Comparison of ENCODE assay signal across 7 cellular contexts in genomic region chr17:43906951-43907424, GRCh38. TPM values are rescaled to one million over a fixed set of nuclear protein-coding genes. Genes with fewer than 3 reads are reported as not detected.
DNase-seq lines count a peak whose midpoint lies in the region; ATAC-seq and TF ChIP-seq lines count a peak whose summit lies in the region.

No MANE protein-coding gene starts in this region.

- ATAC-seq in body of pancreas (peak; percentile 8), HG03439 (IDR thresholded peaks at IDR 0.05; ENCODE audit: unreplicated experiment) (no peak), HG03342 (IDR thresholded peaks at IDR 0.05; ENCODE audit: unreplicated experiment) (no peak)

- peak overlapping the region; percentile 48 for H3K4me3 ChIP-seq in LNCaP clone FGC (ENCODE audit: low read depth, low read length)
- H3K4me3 ChIP-seq in body of pancreas, result peak overlapping the region; percentile 35 to 53
- peak overlapping the region; percentile 55 for H3K4me3 ChIP-seq in kidney epithelial cell (ENCODE audit: low read depth, low read length)
- H3K4me3 ChIP-seq in subcutaneous abdominal adipose tissue (ENCODE audit: low read depth in 1 of 5, low read length in 5 of 5), result peak overlapping the region in 4 of 5 donors; percentile 48 to 69 (median 68)

- H3K36me3 ChIP-seq in body of pancreas (replicated peaks in 1 of 2; ENCODE audit: insufficient read depth in 1 of 2, low read depth in 2 of 2) (no peaks in the 10 kb centered on the region), kidney epithelial cell (ENCODE audit: control insufficient read depth, insufficient read depth, low read length) (no peaks in the 10 kb centered on the region), subcutaneous abdominal adipose tissue (ENCODE audit: control insufficient read depth in 5 of 5, insufficient read depth in 5 of 5, low read length in 5 of 5) (no peaks in the 10 kb centered on the region)

- H3K27ac ChIP-seq in body of pancreas (peak overlapping the region in 3 of 4 donors; percentile 33 to 51 (median 39)), subcutaneous abdominal adipose tissue (ENCODE audit: low read depth, low read length) (peak overlapping the region; percentile 37)

- H3K27me3 ChIP-seq in body of pancreas (peaks cover 0 to 19% of the 10 kb centered on the region in 2 donors), kidney epithelial cell (ENCODE audit: control insufficient read depth, insufficient read depth, low read length) (peaks cover 15% of the 10 kb centered on the region), subcutaneous abdominal adipose tissue (ENCODE audit: control insufficient read depth in 5 of 5, insufficient read depth in 4 of 5, low read length in 5 of 5) (peaks cover 18 to 48% (median 44%) of the 10 kb centered on the region in 5 donors)

- WGBS in body of pancreas, 2 donors, result 0 to 7% methylated on average over 9 to 25 of the region's 29 CpGs

- H3K9ac ChIP-seq in subcutaneous abdominal adipose tissue (ENCODE audit: low read length in 5 of 5), result peak overlapping the region in 4 of 5 donors; percentile 22 to 77 (median 58)

- TF ChIP-seq CTCF in LNCaP clone FGC (IDR thresholded peaks at IDR 0.05; ENCODE audit: control insufficient read depth, extremely low read depth, insufficient read depth) (no peak), body of pancreas (IDR thresholded peaks at IDR 0.05) (no peak), kidney epithelial cell (IDR thresholded peaks at IDR 0.05; ENCODE audit: insufficient read depth, low read length, poor library complexity, severe bottlenecking) (no peak)

- no peaks in the 10 kb centered on the region for H3K9me3 ChIP-seq in body of pancreas
- no peaks in the 10 kb centered on the region for H3K9me3 ChIP-seq in subcutaneous abdominal adipose tissue (ENCODE audit: control insufficient read depth in 5 of 5, low read length in 5 of 5)

- DNase-seq in LNCaP clone FGC (ENCODE audit: low read depth), result no peak
- DNase-seq in body of pancreas, result peak in 1 of 4 donors; percentile 22
- DNase-seq in kidney epithelial cell (ENCODE audit: low read depth), result no peak
- DNase-seq in HPDE6-E6E7 (ENCODE audit: extremely low spot score), result no peak

- intact Hi-C loops in body of pancreas (cut with DNase I), result no loop called here

- H3K4me1 ChIP-seq in body of pancreas (peaks cover 25% of the 10 kb centered on the region), subcutaneous abdominal adipose tissue (ENCODE audit: control insufficient read depth in 5 of 5, insufficient read depth in 5 of 5, low read length in 5 of 5) (peaks cover 0 to 28% (median 28%) of the 10 kb centered on the region in 5 donors)

- TF ChIP-seq POLR2A in body of pancreas (IDR thresholded peaks at IDR 0.05), result no peak

RNA-seq across cellular contexts. Expression of gene MPP2, which starts 0.3 kb away (rescaled TPM):
- 1 to 10 TPM; 1.6 to 2.6 TPM for total RNA-seq in body of pancreas
- 2.7 and 3.0 TPM in 2 replicates for total RNA-seq in kidney epithelial cell

RNA-seq across cellular contexts. Expression of gene PPY, which starts 35.3 kb away (rescaled TPM):
- total RNA-seq in body of pancreas (10 to 100 TPM; 15.5 to 51.6 TPM), kidney epithelial cell (not detected in 2 replicates)

RNA-seq across cellular contexts. Expression of gene PYY, which starts 46.8 kb away (rescaled TPM):
- not detected for total RNA-seq in body of pancreas
- total RNA-seq in kidney epithelial cell, result 0.48 TPM in 1 of 2 replicates, not detected in the other

Comparison
In these comparisons a context has a peak if more than half of its experiments do, and no peak if none do; other contexts are left out.
1. RNA of gene PPY, which starts 35.3 kb away (total RNA-seq): 15.5 to 51.6 TPM in body of pancreas; not detected in kidney epithelial cell; every median in the first group is over 10 times any median in the second.
2. Peak in every context shown above with its lines, with median percentiles within 50 percentile points of each other: H3K4me3 ChIP-seq.